9 cellular contexts compared by ENCODE assay signal in the genomic region with DNA sequence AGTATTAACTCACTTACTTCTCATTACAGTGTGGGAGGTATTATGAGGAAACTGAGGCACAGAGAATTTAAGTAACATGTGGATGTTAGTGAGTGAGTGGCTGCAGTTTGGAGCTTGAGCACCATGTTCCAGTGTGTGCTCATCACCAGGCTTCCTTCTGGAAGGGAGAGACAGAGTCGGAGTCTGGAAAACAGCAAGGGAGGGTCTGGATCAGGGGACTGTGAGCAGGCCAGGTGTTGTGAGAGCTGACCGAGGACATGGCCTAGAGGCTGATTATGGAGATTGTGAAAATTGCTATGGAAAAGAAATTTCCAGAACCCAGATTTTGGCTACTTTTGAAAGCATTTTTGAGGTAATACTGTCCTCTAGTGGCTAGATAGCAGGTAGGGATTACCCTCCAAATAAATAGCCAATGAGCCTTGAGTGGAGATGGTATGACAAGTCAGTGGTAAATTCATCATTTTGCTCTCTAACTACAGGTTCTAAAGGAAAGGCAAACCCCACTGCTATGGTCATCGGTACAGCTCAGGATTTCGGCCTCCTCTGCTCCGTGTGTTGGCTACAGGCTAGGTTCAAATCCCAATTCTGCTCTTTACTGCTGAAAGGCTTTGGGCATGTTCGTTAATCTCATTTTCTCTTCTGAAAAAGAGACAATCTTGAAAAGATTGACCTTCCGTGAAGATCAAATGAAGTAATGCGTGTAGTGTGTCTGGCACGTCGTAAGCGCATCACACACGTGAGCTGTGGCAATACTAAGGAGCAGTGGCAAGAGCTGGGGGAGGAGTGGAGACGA. TPM values are rescaled to one million over a fixed set of nuclear protein-coding genes. Genes with fewer than 3 reads are reported as not detected.
DNase-seq lines count a peak whose midpoint lies in the region; ATAC-seq, FAIRE-seq and TF ChIP-seq lines count a peak whose summit lies in the region.
"Had no signal": no experiment of that assay in that cellular context is flagged by ENCODE, and none has a peak within 500 bp of the region (broad histone marks: within the 10 kb centered on the region; RNA-seq: fewer than 3 reads in every experiment).

No MANE protein-coding gene starts in this region.

- peaks cover 8% of the 10 kb centered on the region; the same call in 1 of the 2 replicates for H4K20me1 ChIP-seq in K562 (replicated peaks; ENCODE audit: control insufficient read depth, insufficient read depth, low read length)

- peaks cover 9% of the 10 kb centered on the region in 2 experiments; a peak in 3 of 5 replicates for H3K27me3 ChIP-seq in K562 (ENCODE audit: control insufficient read depth in 2 of 2, insufficient read depth in 2 of 2, low read length in 2 of 2)

- no peak for TF ChIP-seq POLR2A in K562 (conservative IDR thresholded peaks at IDR 0.05)

- H3K4me3 Mint-ChIP-seq in activated CD4-positive, alpha-beta memory T cell treated with anti-CD3 and anti-CD28 coated beads for 36 hours: no peak overlapping the region
- H3K4me3 Mint-ChIP-seq: activated naive CD4-positive, alpha-beta T cell treated with anti-CD3 and anti-CD28 coated beads, Interleukin-2, amount 50 U/mL, for 24 hours had no signal

- no peak overlapping the region for H2AFZ ChIP-seq in K562 (ENCODE audit: low read depth, low read length)

- in situ Hi-C loops in K562 (cut with MboI): no loop called here

- no peak overlapping the region for H3K9ac ChIP-seq in K562 (ENCODE audit: insufficient read depth in 1 of 2, low read depth in 2 of 2, low read length in 2 of 2)

- H3K79me2 ChIP-seq in K562 (ENCODE audit: control insufficient read depth, insufficient read depth, low read length): no peaks in the 10 kb centered on the region

- TF ChIP-seq EP300 in K562 (IDR thresholded peaks at IDR 0.05; ENCODE audit: low read length): no peak

- H3K4me3 ChIP-seq in LNCaP clone FGC (ENCODE audit: low read depth, low read length): no peak overlapping the region
- H3K4me3 ChIP-seq in K562: no peak overlapping the region

- H3K36me3 ChIP-seq in K562 (ENCODE audit: control insufficient read depth, insufficient read depth, low read length): no peaks in the 10 kb centered on the region

- no peaks in the 10 kb centered on the region for H3K9me3 Mint-ChIP-seq in activated CD4-positive, alpha-beta memory T cell treated with anti-CD3 and anti-CD28 coated beads for 36 hours
- H3K9me3 Mint-ChIP-seq: activated naive CD4-positive, alpha-beta T cell treated with anti-CD3 and anti-CD28 coated beads, Interleukin-2, amount 50 U/mL, for 24 hours had no signal

- WGBS in K562 (ENCODE audit: insufficient coverage, low coverage, missing lambda C conversion rate): 3% methylated on average over 13 of the region's 13 CpGs

- ATAC-seq in K562 (peak; percentile 85), left lobe of liver (peak; percentile 51)

- H3K27ac Mint-ChIP-seq in activated CD4-positive, alpha-beta memory T cell treated with anti-CD3 and anti-CD28 coated beads for 36 hours: no peak overlapping the region
- H3K27ac Mint-ChIP-seq: activated naive CD4-positive, alpha-beta T cell treated with anti-CD3 and anti-CD28 coated beads, Interleukin-2, amount 50 U/mL, for 24 hours had no signal

- peak; percentile 93 to 96 for TF ChIP-seq RAD21 in K562 (CRISPR knock-in tag; conservative IDR thresholded peaks at IDR 0.05 in 1 of 2, IDR thresholded peaks at IDR 0.05 in 1 of 2)

- CTCF ChIA-PET in K562 (lab: Yijun Ruan, JAX; ENCODE audit: low intra/inter-chr PET ratio): interaction anchor here (0.6 to 0.8 kb wide), 3 partner anchors 27 to 92 kb away, joined by 3 to 6 read pairs (median 3); no protein-coding TSS in a partner anchor
- CTCF ChIA-PET in activated CD4-positive, alpha-beta memory T cell treated with anti-CD3 and anti-CD28 coated beads for 36 hours (lab: Charles Lee): interaction anchor here (0.6 to 1.6 kb wide), 6 partner anchors 82 to 160 kb away, joined by 3 to 5 read pairs (median 4); no protein-coding TSS in a partner anchor

- H3K27ac ChIP-seq in K562 (ENCODE audit: extremely low read depth, low read depth, low read length): no peak overlapping the region

- intact Hi-C loops in K562 (cut with micrococcal nuclease): loop anchor here (1.0 kb wide), 3 partner anchors 81 to 1216 kb away; no protein-coding TSS in a partner anchor
- intact Hi-C loops in activated CD4-positive, alpha-beta memory T cell treated with anti-CD3 and anti-CD28 coated beads for 36 hours (cut with micrococcal nuclease): loop anchor here (1.0 kb wide), 1 partner anchor 80 kb away; no protein-coding TSS in a partner anchor

- no peaks in the 10 kb centered on the region for H3K9me3 ChIP-seq in K562 (replicated peaks; ENCODE audit: control insufficient read depth, insufficient read depth, low read depth, low read length)

- no peaks in the 10 kb centered on the region for H3K9me1 ChIP-seq in K562 (ENCODE audit: control insufficient read depth, insufficient read depth, low read length)

- POLR2A ChIA-PET in K562 (lab: Yijun Ruan, JAX): interaction anchor here (0.6 to 0.7 kb wide), 2 partner anchors 93 to 226 kb away, joined by 3 read pairs; no protein-coding TSS in a partner anchor
- POLR2A ChIA-PET in activated CD4-positive, alpha-beta memory T cell treated with anti-CD3 and anti-CD28 coated beads for 36 hours (lab: Charles Lee): no interaction called here

- H3K4me1 ChIP-seq in K562 (replicated peaks in 1 of 2; ENCODE audit: control insufficient read depth in 2 of 2, insufficient read depth in 2 of 2, low read length in 2 of 2): no peaks in the 10 kb centered on the region

- BruUV-seq in K562 (replicated peaks; lab: Mats Ljungman, UMichigan): no TSS peak

- H3K27me3 Mint-ChIP-seq in activated CD4-positive, alpha-beta memory T cell treated with anti-CD3 and anti-CD28 coated beads for 36 hours: peaks cover 24% of the 10 kb centered on the region

- no peaks in the 10 kb centered on the region for H3K4me1 Mint-ChIP-seq in activated CD4-positive, alpha-beta memory T cell treated with anti-CD3 and anti-CD28 coated beads for 36 hours (ENCODE audit: low read depth)
- H3K4me1 Mint-ChIP-seq: activated naive CD4-positive, alpha-beta T cell treated with anti-CD3 and anti-CD28 coated beads, Interleukin-2, amount 50 U/mL, for 24 hours had no signal

- H3K36me3 Mint-ChIP-seq in activated CD4-positive, alpha-beta memory T cell treated with anti-CD3 and anti-CD28 coated beads for 36 hours: no peaks in the 10 kb centered on the region
- H3K36me3 Mint-ChIP-seq: activated naive CD4-positive, alpha-beta T cell treated with anti-CD3 and anti-CD28 coated beads, Interleukin-2, amount 50 U/mL, for 24 hours had no signal

- peak; percentile 69 for FAIRE-seq in K562 (lab: Jason Lieb, UNC)

- no peak overlapping the region for H3K4me2 ChIP-seq in K562 (ENCODE audit: insufficient read depth, low read length)

- peak; percentile 89 for TF ChIP-seq CTCF in LNCaP clone FGC (IDR thresholded peaks at IDR 0.05; ENCODE audit: control insufficient read depth, extremely low read depth, insufficient read depth)
- peak; percentile 67 to 96 (median 87) for TF ChIP-seq CTCF in K562 (IDR thresholded peaks at IDR 0.05 in 2 of 3, conservative IDR thresholded peaks at IDR 0.05 in 1 of 3; ENCODE audit: insufficient read depth in 2 of 3, low read depth in 1 of 3, low read length in 3 of 3)

- DNase-seq in NCI-H1417 (lab: John Stamatoyannopoulos, UW) (peak; percentile 12 to 68 (median 54)), NCI-H1417 treated with DMSO at 0.1 percent for 48 hours (lab: John Stamatoyannopoulos, UW) (no peak), LNCaP clone FGC (ENCODE audit: low read depth) (no peak), K562 (ENCODE audit: extremely low read depth in 1 of 4, low spot score in 3 of 4) (peak; percentile 27 to 59 (median 40)), left lobe of liver (ENCODE audit: low spot score) (no peak), nucleus accumbens (lab: John Stamatoyannopoulos, UW) (no peak)
- no peak for DNase-seq in activated CD4-positive, alpha-beta memory T cell treated with anti-CD3 and anti-CD28 coated beads for 36 hours
- DNase-seq in activated effector memory CD4-positive, alpha-beta T cell treated with anti-CD3 and anti-CD28 coated beads, Interleukin-2, amount 50 U/mL, for 16 hours: no peak

RNA-seq across cellular contexts. Expression of gene HAO2, which starts 1.1 kb away (rescaled TPM):
- not detected in 2 replicates for total RNA-seq in K562 (2011; cell fraction: chromatin; rRNA removed; ENCODE audit: low replicate concordance)
- total RNA-seq in K562 (2011; cell fraction: nucleolus; rRNA removed): not detected in 2 replicates
- not detected in 2 replicates for total RNA-seq in K562 (2011; cell fraction: nucleoplasm; rRNA removed)
- not detected in 2 replicates for total RNA-seq in K562 (2014; rRNA removed)
- total RNA-seq in K562 (2014; rRNA removed; fragmentation: Illumina TruSeq; extraction: Trizol): not detected in 2 replicates
- not detected in 2 replicates for total RNA-seq in K562 (2015; rRNA removed; fragmentation: Illumina TruSeq; extraction: Trizol)
- not detected in 2 replicates for total RNA-seq in K562 (2021)
- polyA plus RNA-seq in K562 (2011; rRNA removed): not detected in 2 replicates
- polyA plus RNA-seq in K562 (2011; cell fraction: cytosol; rRNA removed): not detected in 2 replicates
- polyA plus RNA-seq in K562 (2011; cell fraction: nucleus; rRNA removed): not detected in 2 replicates
- polyA plus RNA-seq in K562 (2012): not detected in 2 replicates
- not detected in 2 replicates for polyA plus RNA-seq in K562 (2014; fragmentation: Illumina TruSeq; extraction: Trizol)
- not detected for polyA plus RNA-seq in K562 (2014; fragmentation: Nextera tagmentation; extraction: Ambion mirVana)
- not detected in 2 replicates for polyA plus RNA-seq in K562 (2014; rRNA removed)
- polyA minus RNA-seq in K562 (2011; rRNA and poly(A)+ RNA removed): not detected in 2 replicates
- polyA minus RNA-seq in K562 (2011; cell fraction: cytosol; rRNA and poly(A)+ RNA removed): not detected in 2 replicates
- not detected in 2 replicates for polyA minus RNA-seq in K562 (2011; cell fraction: nucleus; rRNA and poly(A)+ RNA removed)
- total RNA-seq in left lobe of liver: 206 TPM
- not detected for total RNA-seq in activated CD4-positive, alpha-beta memory T cell treated with anti-CD3 and anti-CD28 coated beads for 36 hours

RNA-seq across cellular contexts. Expression of gene HSD3B2, which starts 47.4 kb away (rescaled TPM):
- total RNA-seq in K562 (2011; cell fraction: chromatin; rRNA removed; ENCODE audit: low replicate concordance): not detected in 2 replicates
- not detected in 2 replicates for total RNA-seq in K562 (2011; cell fraction: nucleolus; rRNA removed)
- total RNA-seq in K562 (2011; cell fraction: nucleoplasm; rRNA removed): not detected in 2 replicates
- not detected in 2 replicates for total RNA-seq in K562 (2014; rRNA removed)
- total RNA-seq in K562 (2014; rRNA removed; fragmentation: Illumina TruSeq; extraction: Trizol): not detected in 2 replicates
- not detected in 2 replicates for total RNA-seq in K562 (2015; rRNA removed; fragmentation: Illumina TruSeq; extraction: Trizol)
- 0.96 and 1.1 TPM in 2 replicates for total RNA-seq in K562 (2021)
- polyA plus RNA-seq in K562 (2011; rRNA removed): not detected in 2 replicates
- polyA plus RNA-seq in K562 (2011; cell fraction: cytosol; rRNA removed): not detected in 2 replicates
- not detected in 2 replicates for polyA plus RNA-seq in K562 (2011; cell fraction: nucleus; rRNA removed)
- not detected in 2 replicates for polyA plus RNA-seq in K562 (2012)
- not detected in 2 replicates for polyA plus RNA-seq in K562 (2014; fragmentation: Illumina TruSeq; extraction: Trizol)
- not detected for polyA plus RNA-seq in K562 (2014; fragmentation: Nextera tagmentation; extraction: Ambion mirVana)
- not detected in 2 replicates for polyA plus RNA-seq in K562 (2014; rRNA removed)
- polyA minus RNA-seq in K562 (2011; rRNA and poly(A)+ RNA removed): not detected in 2 replicates
- polyA minus RNA-seq in K562 (2011; cell fraction: cytosol; rRNA and poly(A)+ RNA removed): not detected in 2 replicates
- polyA minus RNA-seq in K562 (2011; cell fraction: nucleus; rRNA and poly(A)+ RNA removed): not detected in 2 replicates
- 0.83 TPM for total RNA-seq in left lobe of liver
- not detected for total RNA-seq in activated CD4-positive, alpha-beta memory T cell treated with anti-CD3 and anti-CD28 coated beads for 36 hours

Comparison
In these comparisons a context has a peak if more than half of its experiments do, and no peak if none do; other contexts are left out.
1. DNase-seq: peak in NCI-H1417 (3 of 3) and K562 (4 of 4); none in NCI-H1417 treated with DMSO at 0.1 percent for 48 hours (single experiment), LNCaP clone FGC (single experiment), left lobe of liver (single experiment), nucleus accumbens (0 of 56), activated CD4-positive, alpha-beta memory T cell treated with anti-CD3 and anti-CD28 coated beads for 36 hours (single experiment) and activated effector memory CD4-positive, alpha-beta T cell treated with anti-CD3 and anti-CD28 coated beads, Interleukin-2, amount 50 U/mL, for 16 hours (single experiment).
2. RNA of gene HAO2, which starts 1.1 kb away (total RNA-seq): 206 TPM in left lobe of liver (single experiment); not detected in K562 and not detected in activated CD4-positive, alpha-beta memory T cell treated with anti-CD3 and anti-CD28 coated beads for 36 hours; every median in the first group is over 100 times any median in the second.